Comparison of ENCODE assay signal across 17 cellular contexts in genomic region chr22:36768141-36768540, GRCh38. TPM values are rescaled to one million over a fixed set of nuclear protein-coding genes. Genes with fewer than 3 reads are reported as not detected.
DNase-seq lines count a peak whose midpoint lies in the region; ATAC-seq and TF ChIP-seq lines count a peak whose summit lies in the region.
"Had no signal": no experiment of that assay in that cellular context is flagged by ENCODE, and none has a peak within 500 bp of the region (broad histone marks: within the 10 kb centered on the region; RNA-seq: fewer than 3 reads in every experiment).

No MANE protein-coding gene starts in this region.

- no peak overlapping the region for H3K4me3 ChIP-seq in BLaER1
- no peak overlapping the region for H3K4me3 ChIP-seq in RWPE2 (ENCODE audit: severe bottlenecking)
- H3K4me3 ChIP-seq in endodermal cell (ENCODE audit: low read length) = no peak overlapping the region
- H3K4me3 ChIP-seq in esophagus squamous epithelium = no peak overlapping the region

- H3K27ac ChIP-seq in BLaER1 (no peak overlapping the region), RWPE2 (ENCODE audit: poor library complexity, severe bottlenecking) (no peak overlapping the region), endodermal cell (ENCODE audit: low read depth, low read length) (no peak overlapping the region), esophagus squamous epithelium (no peak overlapping the region), substantia nigra (ENCODE audit: low read depth, low read length, poor library complexity, severe bottlenecking) (no peak overlapping the region)
- H3K27ac ChIP-seq: C4-2B had no signal

- peak overlapping the region; percentile 94 for H3K4me2 ChIP-seq in BLaER1

- H3K27me3 Mint-ChIP-seq in endodermal cell (ENCODE audit: insufficient read depth) = no peaks in the 10 kb centered on the region
- H3K27me3 Mint-ChIP-seq in naive thymus-derived CD8-positive, alpha-beta T cell = no peaks in the 10 kb centered on the region
- H3K27me3 Mint-ChIP-seq: CD4-positive, alpha-beta T cell; IgD-negative memory B cell had no signal

- intact Hi-C loops in sciatic nerve (cut with DNase I) = no loop called here
- intact Hi-C loops in esophagus squamous epithelium (cut with DNase I) = loop anchor here (10.0 kb wide), 1 partner anchor 213 kb away; no protein-coding TSS in a partner anchor

- H3K9me3 Mint-ChIP-seq in endodermal cell = no peaks in the 10 kb centered on the region
- H3K9me3 Mint-ChIP-seq in naive thymus-derived CD8-positive, alpha-beta T cell = no peaks in the 10 kb centered on the region
- H3K9me3 Mint-ChIP-seq: CD4-positive, alpha-beta T cell; IgD-negative memory B cell had no signal

- peaks cover 28% of the 10 kb centered on the region for H3K36me3 ChIP-seq in BLaER1
- H3K36me3 ChIP-seq in RWPE2 (ENCODE audit: low read depth) = no peaks in the 10 kb centered on the region
- H3K36me3 ChIP-seq in endodermal cell (ENCODE audit: control insufficient read depth, insufficient read depth, low read length) = no peaks in the 10 kb centered on the region
- H3K36me3 ChIP-seq in esophagus squamous epithelium = peaks cover 0 to 25% (median 5%) of the 10 kb centered on the region in 3 donors

- H3K36me3 Mint-ChIP-seq in endodermal cell (ENCODE audit: low read depth) = peaks cover 35% of the 10 kb centered on the region
- H3K36me3 Mint-ChIP-seq in naive thymus-derived CD8-positive, alpha-beta T cell = peaks cover 0 to 28% (median 4%) of the 10 kb centered on the region in 3 donors

- no peaks in the 10 kb centered on the region for H3K4me1 Mint-ChIP-seq in endodermal cell
- H3K4me1 Mint-ChIP-seq in naive thymus-derived CD8-positive, alpha-beta T cell = peaks cover 0 to 20% (median 7%) of the 10 kb centered on the region in 4 donors

- no peak overlapping the region for H3K4me3 Mint-ChIP-seq in endodermal cell
- H3K4me3 Mint-ChIP-seq in naive thymus-derived CD8-positive, alpha-beta T cell = no peak overlapping the region
- H3K4me3 Mint-ChIP-seq: CD4-positive, alpha-beta T cell; IgD-negative memory B cell had no signal

- DNase-seq in RWPE2 (ENCODE audit: low spot score) (peak; percentile 14), endodermal cell (peak; percentile 14), sciatic nerve (ENCODE audit: low spot score) (peak; percentile 19), esophagus squamous epithelium (lab: John Stamatoyannopoulos, UW) (no peak), NCI-H748 treated with DMSO at 0.1 percent for 48 hours (lab: John Stamatoyannopoulos, UW) (no peak), substantia nigra (lab: John Stamatoyannopoulos, UW) (no peak)
- no peak for DNase-seq in naive thymus-derived CD8-positive, alpha-beta T cell
- DNase-seq: 8988T; Caco-2; CD4-positive, alpha-beta T cell; GOT3 had no signal

- H3K9ac ChIP-seq in BLaER1 = no peak overlapping the region
- no peak overlapping the region for H3K9ac ChIP-seq in endodermal cell (ENCODE audit: extremely low read depth, low read length, poor library complexity, severe bottlenecking)

- no peak for TF ChIP-seq POLR2A in esophagus squamous epithelium (IDR thresholded peaks at IDR 0.05)

- peaks cover 81% of the 10 kb centered on the region for H3K4me1 ChIP-seq in BLaER1
- H3K4me1 ChIP-seq in RWPE2 (ENCODE audit: insufficient read depth, poor library complexity, severe bottlenecking) = peaks cover 14% of the 10 kb centered on the region
- H3K4me1 ChIP-seq in endodermal cell (ENCODE audit: control insufficient read depth, insufficient read depth, low read length) = no peaks in the 10 kb centered on the region
- peaks cover 5 to 16% (median 9%) of the 10 kb centered on the region in 3 donors for H3K4me1 ChIP-seq in esophagus squamous epithelium
- H3K4me1 ChIP-seq: Caco-2 had no signal

- ATAC-seq in RWPE2 (ENCODE audit: low read depth) = no peak
- no peak for ATAC-seq in sciatic nerve
- ATAC-seq in naive thymus-derived CD8-positive, alpha-beta T cell = no peak
- ATAC-seq: HepG2 had no signal

- H3K27ac Mint-ChIP-seq in endodermal cell = no peak overlapping the region
- no peak overlapping the region for H3K27ac Mint-ChIP-seq in naive thymus-derived CD8-positive, alpha-beta T cell
- H3K27ac Mint-ChIP-seq: CD4-positive, alpha-beta T cell; IgD-negative memory B cell had no signal

- 82 to 94% methylated on average over 4 to 5 of the region's 5 CpGs for WGBS in endodermal cell (ENCODE audit: insufficient coverage in 1 of 2, insufficient read length in 1 of 2), 2 experiments
- WGBS in esophagus squamous epithelium, 2 donors = 84% methylated on average over 5 of the region's 5 CpGs

- H3K9me3 ChIP-seq in BLaER1 (peaks cover 7% of the 10 kb centered on the region), RWPE2 (ENCODE audit: severe bottlenecking) (no peaks in the 10 kb centered on the region), endodermal cell (ENCODE audit: control insufficient read depth, low read length) (no peaks in the 10 kb centered on the region), esophagus squamous epithelium (no peaks in the 10 kb centered on the region)
- H3K9me3 ChIP-seq: Caco-2 had no signal

- H3K27me3 ChIP-seq in BLaER1 (no peaks in the 10 kb centered on the region), RWPE2 (ENCODE audit: insufficient read depth, poor library complexity, severe bottlenecking) (no peaks in the 10 kb centered on the region), endodermal cell (ENCODE audit: control insufficient read depth, insufficient read depth, low read length, poor library complexity, severe bottlenecking) (no peaks in the 10 kb centered on the region), esophagus squamous epithelium (no peaks in the 10 kb centered on the region)

- no peak for TF ChIP-seq CTCF in RWPE2 (IDR thresholded peaks at IDR 0.05; ENCODE audit: poor library complexity, severe bottlenecking)
- no peak for TF ChIP-seq CTCF in endodermal cell (conservative IDR thresholded peaks at IDR 0.05)
- TF ChIP-seq CTCF in esophagus squamous epithelium (IDR thresholded peaks at IDR 0.05) = no peak

- H4K20me1 ChIP-seq in BLaER1 = 0 out of 2 replicates have a peak, but pooled peaks cover 9% of the 10 kb centered on the region

- POLR2A ChIA-PET in naive thymus-derived CD8-positive, alpha-beta T cell (lab: Charles Lee) = no interaction called here

RNA-seq across cellular contexts. Expression of gene IFT27, which starts 7.8 kb away (rescaled TPM):
- total RNA-seq in endodermal cell = 10 to 100 TPM; 49.8 to 65.2 TPM
- 52.4 TPM for polyA plus RNA-seq in endodermal cell (2013, experiment 1 of 2)
- 51.6 TPM for polyA plus RNA-seq in endodermal cell (2013, experiment 2 of 2)
- total RNA-seq in sciatic nerve = 23.9 TPM
- total RNA-seq in esophagus squamous epithelium = 1 to 10 TPM; 6.1 to 9.5 (median 8.1) TPM
- 10 to 100 TPM; 29.0 to 30.3 TPM for total RNA-seq in naive thymus-derived CD8-positive, alpha-beta T cell
- 1 to 10 TPM; 8.1 to 10.0 (median 9.1) TPM for polyA plus RNA-seq in naive thymus-derived CD8-positive, alpha-beta T cell

RNA-seq across cellular contexts. Expression of gene PVALB, which starts 48.7 kb away (rescaled TPM):
- not detected for total RNA-seq in endodermal cell
- polyA plus RNA-seq in endodermal cell (2013, experiment 1 of 2) = 1.1 TPM
- polyA plus RNA-seq in endodermal cell (2013, experiment 2 of 2) = 0.58 TPM
- not detected for total RNA-seq in sciatic nerve
- not detected for total RNA-seq in esophagus squamous epithelium
- total RNA-seq in naive thymus-derived CD8-positive, alpha-beta T cell = not detected
- not detected for polyA plus RNA-seq in naive thymus-derived CD8-positive, alpha-beta T cell
- total RNA-seq: A673; Caco-2; CD4-positive, alpha-beta T cell; HepG2 had no signal
- polyA plus RNA-seq: AG04450, HepG2, IgD-negative memory B cell had no signal

Comparison
In these comparisons a context has a peak if more than half of its experiments do, and no peak if none do; other contexts are left out.
1. DNase-seq: peak in RWPE2 (single experiment), endodermal cell (single experiment) and sciatic nerve (single experiment); none in esophagus squamous epithelium (single experiment), NCI-H748 treated with DMSO at 0.1 percent for 48 hours (single experiment), substantia nigra (0 of 49) and naive thymus-derived CD8-positive, alpha-beta T cell (0 of 10).